Comparison of ENCODE assay signal across 8 cellular contexts in genomic region chr17:76264425-76264754, GRCh38. TPM values are rescaled to one million over a fixed set of nuclear protein-coding genes. Genes with fewer than 3 reads are reported as not detected.
A peak's percentile ranks its signal among the peaks of the same experiment; 100 is the strongest.
DNase-seq lines count a peak whose midpoint lies in the region; ATAC-seq and TF ChIP-seq lines count a peak whose summit lies in the region.

No MANE protein-coding gene starts in this region.

- H3K4me2 ChIP-seq in MM.1S (ENCODE audit: low read depth, low read length): peak overlapping the region; percentile 56
- H3K4me2 ChIP-seq in skeletal muscle satellite cell (ENCODE audit: low read length): peak overlapping the region; percentile 83

- H3K9me2 ChIP-seq in MM.1S (replicated peaks; ENCODE audit: insufficient read depth, low read length): no peaks in the 10 kb centered on the region

- no peak for TF ChIP-seq POLR2A in testis (IDR thresholded peaks at IDR 0.05)

- no peak overlapping the region for H2AFZ ChIP-seq in MM.1S (ENCODE audit: low read length)

- H4K20me1 ChIP-seq in MM.1S (ENCODE audit: insufficient read depth, low read length): no peaks in the 10 kb centered on the region

- H3K4me1 ChIP-seq in MM.1S (ENCODE audit: low read length) (peaks cover 49% of the 10 kb centered on the region), endodermal cell (ENCODE audit: control insufficient read depth, insufficient read depth, low read length) (peaks cover 17% of the 10 kb centered on the region), skeletal muscle satellite cell (ENCODE audit: control insufficient read depth, insufficient read depth, low read length) (peaks cover 41% of the 10 kb centered on the region), testis (peaks cover 18% of the 10 kb centered on the region)

- peaks cover 38% of the 10 kb centered on the region for H3K79me2 ChIP-seq in MM.1S (ENCODE audit: low read length)

- intact Hi-C loops in testis (cut with DNase I; ENCODE audit: low total_unique reads): no loop called here

- H3K4me3 ChIP-seq in MM.1S (ENCODE audit: low read length) (peak overlapping the region; percentile 30; the same call in 1 of the 2 replicates), endodermal cell (ENCODE audit: low read length) (peak overlapping the region; percentile 42), skeletal muscle satellite cell (ENCODE audit: low read length) (peak overlapping the region; percentile 62), testis (peak overlapping the region in 1 of 2 donors; percentile 77)

- peak overlapping the region; percentile 23 for H3K27ac Mint-ChIP-seq in endodermal cell

- H3K27ac ChIP-seq in MM.1S (ENCODE audit: low read length): peak overlapping the region; percentile 97
- no peak overlapping the region for H3K27ac ChIP-seq in endodermal cell (ENCODE audit: low read depth, low read length)
- peak overlapping the region in 1 of 2 donors; percentile 14 for H3K27ac ChIP-seq in testis

- H3K9me3 ChIP-seq in MM.1S (replicated peaks; ENCODE audit: insufficient read depth, low read length): no peaks in the 10 kb centered on the region
- no peaks in the 10 kb centered on the region for H3K9me3 ChIP-seq in endodermal cell (ENCODE audit: control insufficient read depth, low read length)
- H3K9me3 ChIP-seq in skeletal muscle satellite cell (replicated peaks; ENCODE audit: low read length): no peaks in the 10 kb centered on the region
- no peaks in the 10 kb centered on the region for H3K9me3 ChIP-seq in testis

- H3K36me3 ChIP-seq in MM.1S (replicated peaks; ENCODE audit: insufficient read depth, low read length): 0 out of 2 replicates have a peak, but pooled peaks cover 6% of the 10 kb centered on the region
- H3K36me3 ChIP-seq in endodermal cell (ENCODE audit: control insufficient read depth, insufficient read depth, low read length): peaks cover 15% of the 10 kb centered on the region
- H3K36me3 ChIP-seq in skeletal muscle satellite cell (ENCODE audit: insufficient read depth, low read length): peaks cover 8% of the 10 kb centered on the region
- no peaks in the 10 kb centered on the region for H3K36me3 ChIP-seq in testis (ENCODE audit: low read depth, missing control alignments)

- H3K4me1 Mint-ChIP-seq in endodermal cell: peaks cover 33% of the 10 kb centered on the region

- peaks cover 38% of the 10 kb centered on the region for H3F3A ChIP-seq in MM.1S (ENCODE audit: insufficient read depth, low read length)

- H3K27me3 Mint-ChIP-seq in endodermal cell (ENCODE audit: insufficient read depth): no peaks in the 10 kb centered on the region

- no peaks in the 10 kb centered on the region for H3K9me3 Mint-ChIP-seq in endodermal cell

- 87 to 88% methylated on average over 9 of the region's 9 CpGs for WGBS in endodermal cell (ENCODE audit: insufficient coverage in 1 of 2, insufficient read length in 1 of 2), 2 experiments
- 38 to 47% methylated on average over 9 of the region's 9 CpGs for WGBS in testis, 2 donors

- peak; percentile 0 for ATAC-seq in GM18909 (IDR thresholded peaks at IDR 0.05; ENCODE audit: poor library complexity, unreplicated experiment)
- no peak for ATAC-seq in omental fat pad (ENCODE audit: low FRiP score)
- no peak for ATAC-seq in GM18517 (IDR thresholded peaks at IDR 0.05; ENCODE audit: unreplicated experiment)

- no peak for TF ChIP-seq CTCF in MM.1S (IDR thresholded peaks at IDR 0.05; ENCODE audit: low read length)
- TF ChIP-seq CTCF in endodermal cell (conservative IDR thresholded peaks at IDR 0.05): no peak
- TF ChIP-seq CTCF in omental fat pad (IDR thresholded peaks at IDR 0.05): no peak
- TF ChIP-seq CTCF in testis (IDR thresholded peaks at IDR 0.05): no peak

- DNase-seq in MM.1S: no peak
- DNase-seq in endodermal cell: no peak
- DNase-seq in cerebellum (ENCODE audit: low spot score): no peak
- DNase-seq in omental fat pad (ENCODE audit: low spot score): no peak
- DNase-seq in testis: no peak

- H3K27me3 ChIP-seq in MM.1S (replicated peaks; ENCODE audit: insufficient read depth, low read length) (no peaks in the 10 kb centered on the region), endodermal cell (ENCODE audit: control insufficient read depth, insufficient read depth, low read length, poor library complexity, severe bottlenecking) (no peaks in the 10 kb centered on the region), skeletal muscle satellite cell (ENCODE audit: control insufficient read depth, insufficient read depth, low read length) (no peaks in the 10 kb centered on the region), testis (no peaks in the 10 kb centered on the region)

- peaks cover 11% of the 10 kb centered on the region for H3K36me3 Mint-ChIP-seq in endodermal cell (ENCODE audit: low read depth)

- H3K4me3 Mint-ChIP-seq in endodermal cell: peak overlapping the region; percentile 79

- H3K9ac ChIP-seq in MM.1S (ENCODE audit: low read length): peak overlapping the region; percentile 76
- no peak overlapping the region for H3K9ac ChIP-seq in endodermal cell (ENCODE audit: extremely low read depth, low read length, poor library complexity, severe bottlenecking)
- H3K9ac ChIP-seq in skeletal muscle satellite cell (ENCODE audit: low read depth, low read length): peak overlapping the region; percentile 78

RNA-seq across cellular contexts. Expression of gene UBALD2, which starts 0.8 kb away (rescaled TPM):
- 10 to 100 TPM; 36.0 to 46.0 TPM for total RNA-seq in endodermal cell
- 66.6 TPM for polyA plus RNA-seq in endodermal cell (2013, experiment 1 of 2)
- 76.0 TPM for polyA plus RNA-seq in endodermal cell (2013, experiment 2 of 2)
- 2.0 and 2.8 TPM in 2 replicates for total RNA-seq in skeletal muscle satellite cell (2012; rRNA removed)
- 5.4 TPM for total RNA-seq in cerebellum
- total RNA-seq in omental fat pad: 10 to 100 TPM in 2 of 4 donors, 1 to 10 TPM in 2; 7.0 to 25.9 (median 13.7) TPM
- total RNA-seq in testis: 10 to 100 TPM; 13.6 to 16.7 TPM
- 48.7 TPM for polyA plus RNA-seq in testis (ENCODE audit: insufficient read depth, low read depth, low replicate concordance)

RNA-seq across cellular contexts. Expression of gene RNF157, which starts 24.1 kb away (rescaled TPM):
- 10 to 100 TPM in 1 of 2 donors, 1 to 10 TPM in 1; 9.6 to 11.2 TPM for total RNA-seq in endodermal cell
- polyA plus RNA-seq in endodermal cell (2013, experiment 1 of 2): 18.5 TPM
- polyA plus RNA-seq in endodermal cell (2013, experiment 2 of 2): 17.5 TPM
- total RNA-seq in skeletal muscle satellite cell (2012; rRNA removed): 0.25 and 0.44 TPM in 2 replicates
- 33.8 TPM for total RNA-seq in cerebellum
- total RNA-seq in omental fat pad: 10 to 100 TPM in 3 of 4 donors, 1 to 10 TPM in 1; 8.4 to 23.5 (median 17.4) TPM
- 100 to 1,000 TPM; 101 to 108 TPM for total RNA-seq in testis
- polyA plus RNA-seq in testis (ENCODE audit: insufficient read depth, low read depth, low replicate concordance): 98.8 TPM

RNA-seq across cellular contexts. Expression of gene QRICH2, which starts 43.7 kb away (rescaled TPM):
- total RNA-seq in endodermal cell (1 to 10 TPM; 3.5 to 5.0 TPM), cerebellum (15.9 TPM), omental fat pad (1 to 10 TPM; 1.2 to 1.8 (median 1.6) TPM), testis (10 to 100 TPM; 27.0 to 39.0 TPM)
- polyA plus RNA-seq in endodermal cell (2013, experiment 1 of 2): 2.2 TPM
- 2.1 TPM for polyA plus RNA-seq in endodermal cell (2013, experiment 2 of 2)
- total RNA-seq in skeletal muscle satellite cell (2012; rRNA removed): 1.3 and 1.5 TPM in 2 replicates
- polyA plus RNA-seq in testis (ENCODE audit: insufficient read depth, low read depth, low replicate concordance): 43.4 TPM
